Comparison of ENCODE assay signal across 1 cellular context in the genomic region with DNA sequence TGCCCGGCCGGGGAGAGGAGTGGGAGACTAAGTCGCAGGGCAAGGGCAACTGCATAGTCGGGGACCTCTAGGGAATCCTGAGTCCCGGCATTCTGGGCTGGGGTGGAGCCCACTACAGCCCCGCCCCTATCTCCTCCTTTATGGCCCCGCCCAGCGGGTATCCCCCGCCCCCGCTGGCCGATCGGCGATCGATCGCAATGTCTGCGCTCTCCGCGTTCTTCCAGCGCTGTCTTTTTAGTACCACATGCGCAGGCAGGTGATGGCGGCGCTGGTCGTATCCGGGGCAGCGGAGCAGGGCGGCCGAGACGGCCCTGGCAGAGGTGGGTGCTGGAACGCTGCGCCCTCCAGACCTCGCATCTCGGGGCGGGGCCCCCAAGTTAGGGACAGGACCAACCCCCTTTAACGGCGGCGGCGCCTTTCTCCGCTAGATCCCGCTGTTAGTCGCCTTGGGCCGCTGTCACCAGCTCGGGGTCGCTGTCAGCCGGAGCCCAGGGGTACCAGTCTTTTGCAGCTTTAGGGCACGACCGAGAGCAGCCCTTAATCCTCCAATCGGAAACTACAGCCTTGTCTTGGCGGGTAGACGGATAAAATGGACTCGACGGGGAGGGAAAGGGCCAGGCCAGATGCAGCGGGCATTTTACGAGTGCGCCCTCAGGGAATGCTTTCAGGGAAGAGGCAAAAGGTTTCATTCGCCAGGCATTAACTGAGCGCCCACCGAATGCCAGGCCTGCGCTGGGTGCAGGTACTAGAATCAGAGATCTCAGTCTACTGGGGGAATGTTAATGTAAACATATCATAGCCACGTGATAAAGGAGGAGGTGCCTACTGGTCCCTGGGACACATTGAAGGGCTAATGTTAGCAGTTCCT.
TF ChIP-seq lines count a peak whose summit lies in the region.

A gene (plus strand): TSS at position 243 of the 868 bp plus-strand sequence. CDS start 17 bp downstream, at position 260.

TF ChIP-seq in IMR-90, 13 proteins besides CTCF, POLR2A, EP300 and RAD21 (continued from another document):
- TF ChIP-seq, protein P1, sequence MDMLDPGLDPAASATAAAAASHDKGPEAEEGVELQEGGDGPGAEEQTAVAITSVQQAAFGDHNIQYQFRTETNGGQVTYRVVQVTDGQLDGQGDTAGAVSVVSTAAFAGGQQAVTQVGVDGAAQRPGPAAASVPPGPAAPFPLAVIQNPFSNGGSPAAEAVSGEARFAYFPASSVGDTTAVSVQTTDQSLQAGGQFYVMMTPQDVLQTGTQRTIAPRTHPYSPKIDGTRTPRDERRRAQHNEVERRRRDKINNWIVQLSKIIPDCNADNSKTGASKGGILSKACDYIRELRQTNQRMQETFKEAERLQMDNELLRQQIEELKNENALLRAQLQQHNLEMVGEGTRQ (IDR thresholded peaks at IDR 0.05; ENCODE audit: low read depth, low read length): peak; percentile 88
- TF ChIP-seq BHLHE40 (IDR thresholded peaks at IDR 0.05; ENCODE audit: low read depth, low read length) (peak; percentile 41), MXI1 (IDR thresholded peaks at IDR 0.05; ENCODE audit: borderline replicate concordance, low read depth, low read length) (peak; percentile 98), CEBPB (IDR thresholded peaks at IDR 0.05; ENCODE audit: low read depth, low read length) (no peak), RCOR1 (IDR thresholded peaks at IDR 0.05; ENCODE audit: insufficient replicate concordance, low read length) (no peak), CHD1 (IDR thresholded peaks at IDR 0.05; ENCODE audit: low read depth, low read length) (no peak), MAZ (IDR thresholded peaks at IDR 0.05; ENCODE audit: borderline replicate concordance, low read depth, low read length) (peak; percentile 99)
- TF ChIP-seq, protein P2, sequence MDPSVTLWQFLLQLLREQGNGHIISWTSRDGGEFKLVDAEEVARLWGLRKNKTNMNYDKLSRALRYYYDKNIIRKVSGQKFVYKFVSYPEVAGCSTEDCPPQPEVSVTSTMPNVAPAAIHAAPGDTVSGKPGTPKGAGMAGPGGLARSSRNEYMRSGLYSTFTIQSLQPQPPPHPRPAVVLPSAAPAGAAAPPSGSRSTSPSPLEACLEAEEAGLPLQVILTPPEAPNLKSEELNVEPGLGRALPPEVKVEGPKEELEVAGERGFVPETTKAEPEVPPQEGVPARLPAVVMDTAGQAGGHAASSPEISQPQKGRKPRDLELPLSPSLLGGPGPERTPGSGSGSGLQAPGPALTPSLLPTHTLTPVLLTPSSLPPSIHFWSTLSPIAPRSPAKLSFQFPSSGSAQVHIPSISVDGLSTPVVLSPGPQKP (IDR thresholded peaks at IDR 0.05; ENCODE audit: borderline replicate concordance, low read depth, low read length): no peak
